Comparison of ENCODE assay signal across 8 cellular contexts in the genomic region with DNA sequence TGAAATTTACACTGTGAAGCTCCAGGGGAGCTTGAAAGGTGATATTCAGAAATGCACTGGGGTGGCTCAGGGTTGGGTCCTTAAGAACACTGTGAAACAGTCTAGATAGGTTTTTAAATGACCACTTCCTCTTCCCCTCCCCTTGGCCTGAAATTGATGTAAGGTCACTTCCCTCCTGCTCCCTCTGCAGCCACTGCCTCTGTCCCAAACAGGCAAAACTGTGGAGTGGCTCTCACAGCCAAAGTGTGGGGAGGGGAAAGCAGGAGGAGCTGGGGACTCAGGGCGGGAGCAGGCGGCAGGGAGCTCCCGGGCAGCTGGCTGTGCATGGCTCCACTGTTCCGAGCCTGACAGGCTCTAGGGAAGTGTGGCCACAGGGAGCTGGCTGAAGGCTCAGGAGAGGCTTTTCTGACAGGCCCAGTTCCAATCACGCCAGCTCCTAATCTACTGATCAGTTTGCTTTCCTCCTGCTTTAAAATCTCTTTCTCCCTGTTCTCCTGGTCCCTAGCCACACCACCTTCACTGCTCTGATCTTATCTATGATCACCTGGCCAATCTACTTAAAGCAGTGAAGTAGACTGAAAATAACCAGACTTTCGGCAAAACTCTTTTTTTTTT. TPM values are rescaled to one million over a fixed set of nuclear protein-coding genes. Genes with fewer than 3 reads are reported as not detected.
DNase-seq lines count a peak whose midpoint lies in the region; ATAC-seq, FAIRE-seq and TF ChIP-seq lines count a peak whose summit lies in the region.

No MANE protein-coding gene starts in this region.

- CTCF ChIA-PET in activated CD4-positive, alpha-beta memory T cell treated with anti-CD3 and anti-CD28 coated beads, Interleukin-2, amount 10 ng/mL, durations not matched to agents 7 days and 5 days (lab: Charles Lee) = interaction anchor here (0.6 to 11.2 kb wide), 25 partner anchors 9 to 1494 kb away, joined by 3 to 350 read pairs (median 6); partner anchors contain the start of genes NAV1 and PHLDA3

- DNase-seq in GM18507 (ENCODE audit: extremely low spot score, insufficient read length, low read depth) (no peak), MM.1S (peak; percentile 59), dermis blood vessel endothelial cell (peak; percentile 51), myocyte (ENCODE audit: low read depth) (peak; percentile 72), NCI-H2029 treated with DMSO at 0.1 percent for 48 hours (lab: John Stamatoyannopoulos, UW) (no peak)
- DNase-seq in activated CD4-positive, alpha-beta memory T cell treated with anti-CD3 and anti-CD28 coated beads, Interleukin-2, amount 10 ng/mL, durations not matched to agents 7 days and 5 days = no peak

- H3K9me3 Mint-ChIP-seq in activated T-helper 17 cell treated with anti-CD3 and anti-CD28 coated beads, Interleukin-2, amount 50 U/mL, for 72 hours = no peaks in the 10 kb centered on the region
- no peaks in the 10 kb centered on the region for H3K9me3 Mint-ChIP-seq in activated CD4-positive, alpha-beta memory T cell treated with anti-CD3 and anti-CD28 coated beads, Interleukin-2, amount 10 ng/mL, durations not matched to agents 7 days and 5 days

- H2AFZ ChIP-seq in MM.1S (ENCODE audit: low read length) = peak overlapping the region; percentile 40

- no peaks in the 10 kb centered on the region for H3K79me2 ChIP-seq in MM.1S (ENCODE audit: low read length)

- FAIRE-seq in GM18507 (lab: Jason Lieb, UNC) = peak; percentile 53

- no peak overlapping the region for H3K4me3 Mint-ChIP-seq in activated T-helper 17 cell treated with anti-CD3 and anti-CD28 coated beads, Interleukin-2, amount 50 U/mL, for 72 hours
- no peak overlapping the region for H3K4me3 Mint-ChIP-seq in activated CD4-positive, alpha-beta memory T cell treated with anti-CD3 and anti-CD28 coated beads, Interleukin-2, amount 10 ng/mL, durations not matched to agents 7 days and 5 days

- peak overlapping the region; percentile 45 for H3K4me3 ChIP-seq in MM.1S (ENCODE audit: low read length)

- no peaks in the 10 kb centered on the region for H3K9me3 ChIP-seq in MM.1S (replicated peaks; ENCODE audit: insufficient read depth, low read length)

- no peak for TF ChIP-seq CTCF in MM.1S (IDR thresholded peaks at IDR 0.05; ENCODE audit: low read length)

- H3F3A ChIP-seq in MM.1S (ENCODE audit: insufficient read depth, low read length) = peaks cover 30% of the 10 kb centered on the region

- peak overlapping the region; percentile 83 for H3K4me2 ChIP-seq in MM.1S (ENCODE audit: low read depth, low read length)

- H3K27me3 Mint-ChIP-seq in activated T-helper 17 cell treated with anti-CD3 and anti-CD28 coated beads, Interleukin-2, amount 50 U/mL, for 72 hours = no peaks in the 10 kb centered on the region
- no peaks in the 10 kb centered on the region for H3K27me3 Mint-ChIP-seq in activated CD4-positive, alpha-beta memory T cell treated with anti-CD3 and anti-CD28 coated beads, Interleukin-2, amount 10 ng/mL, durations not matched to agents 7 days and 5 days

- H3K27ac ChIP-seq in MM.1S (ENCODE audit: low read length) = peak overlapping the region; percentile 51; the same call in 1 of the 2 replicates

- peaks cover 26% of the 10 kb centered on the region for H3K4me1 ChIP-seq in MM.1S (ENCODE audit: low read length)

- POLR2A ChIA-PET in activated CD4-positive, alpha-beta memory T cell treated with anti-CD3 and anti-CD28 coated beads, Interleukin-2, amount 10 ng/mL, durations not matched to agents 7 days and 5 days (lab: Charles Lee) = interaction anchor here (2.0 to 5.9 kb wide), 3 partner anchors 31 to 63 kb away, joined by 10 to 48 read pairs (median 12); partner anchors contain the start of gene PHLDA3

- no peaks in the 10 kb centered on the region for H3K9me2 ChIP-seq in MM.1S (replicated peaks; ENCODE audit: insufficient read depth, low read length)

- peaks cover 4% of the 10 kb centered on the region for H3K4me1 Mint-ChIP-seq in activated T-helper 17 cell treated with anti-CD3 and anti-CD28 coated beads, Interleukin-2, amount 50 U/mL, for 72 hours
- peaks cover 42% of the 10 kb centered on the region for H3K4me1 Mint-ChIP-seq in activated CD4-positive, alpha-beta memory T cell treated with anti-CD3 and anti-CD28 coated beads, Interleukin-2, amount 10 ng/mL, durations not matched to agents 7 days and 5 days

- no peaks in the 10 kb centered on the region for H4K20me1 ChIP-seq in MM.1S (ENCODE audit: insufficient read depth, low read length)

- H3K27me3 ChIP-seq in MM.1S (replicated peaks; ENCODE audit: insufficient read depth, low read length) = no peaks in the 10 kb centered on the region

- ATAC-seq in activated T-helper 17 cell treated with anti-CD3 and anti-CD28 coated beads, Interleukin-2, amount 50 U/mL, for 72 hours (replicated peaks) = no peak
- ATAC-seq in HG03442 (IDR thresholded peaks at IDR 0.05; ENCODE audit: unreplicated experiment) = no peak

- H3K36me3 Mint-ChIP-seq in activated T-helper 17 cell treated with anti-CD3 and anti-CD28 coated beads, Interleukin-2, amount 50 U/mL, for 72 hours (ENCODE audit: low read depth) = no peaks in the 10 kb centered on the region
- H3K36me3 Mint-ChIP-seq in activated CD4-positive, alpha-beta memory T cell treated with anti-CD3 and anti-CD28 coated beads, Interleukin-2, amount 10 ng/mL, durations not matched to agents 7 days and 5 days (ENCODE audit: low read depth) = no peaks in the 10 kb centered on the region

- peak overlapping the region; percentile 32; the same call in 1 of the 2 replicates for H3K9ac ChIP-seq in MM.1S (ENCODE audit: low read length)

- H3K36me3 ChIP-seq in MM.1S (replicated peaks; ENCODE audit: insufficient read depth, low read length) = no peaks in the 10 kb centered on the region

- H3K27ac Mint-ChIP-seq in activated T-helper 17 cell treated with anti-CD3 and anti-CD28 coated beads, Interleukin-2, amount 50 U/mL, for 72 hours = no peak overlapping the region
- H3K27ac Mint-ChIP-seq in activated CD4-positive, alpha-beta memory T cell treated with anti-CD3 and anti-CD28 coated beads, Interleukin-2, amount 10 ng/mL, durations not matched to agents 7 days and 5 days = no peak overlapping the region

RNA-seq across cellular contexts. Expression of gene CSRP1, which starts 5.1 kb away (rescaled TPM):
- 256 and 443 TPM in 2 replicates for total RNA-seq in dermis blood vessel endothelial cell
- total RNA-seq in myocyte = 184 and 198 TPM in 2 replicates
- 472 TPM for polyA plus RNA-seq in myocyte (2012)
- 10 to 100 TPM; 25.0 to 51.1 TPM for total RNA-seq in activated T-helper 17 cell treated with anti-CD3 and anti-CD28 coated beads, Interleukin-2, amount 50 U/mL, for 72 hours
- total RNA-seq in activated CD4-positive, alpha-beta memory T cell treated with anti-CD3 and anti-CD28 coated beads, Interleukin-2, amount 10 ng/mL, durations not matched to agents 7 days and 5 days = 10 to 100 TPM; 77.1 to 77.8 TPM

RNA-seq across cellular contexts. Expression of gene NAV1, which starts 26.9 kb away (rescaled TPM):
- total RNA-seq in dermis blood vessel endothelial cell (16.5 and 27.0 TPM in 2 replicates), myocyte (30.5 and 43.3 TPM in 2 replicates)
- polyA plus RNA-seq in myocyte (2012) = 55.9 TPM
- total RNA-seq in activated T-helper 17 cell treated with anti-CD3 and anti-CD28 coated beads, Interleukin-2, amount 50 U/mL, for 72 hours = 1 to 10 TPM in 1 of 2 donors, under 1 TPM in 1; 0.28 to 1.3 TPM
- total RNA-seq in activated CD4-positive, alpha-beta memory T cell treated with anti-CD3 and anti-CD28 coated beads, Interleukin-2, amount 10 ng/mL, durations not matched to agents 7 days and 5 days = 1 to 10 TPM; 2.8 to 3.0 TPM

RNA-seq across cellular contexts. Expression of gene PHLDA3, which starts 43.0 kb away (rescaled TPM):
- total RNA-seq in dermis blood vessel endothelial cell (29.4 and 56.3 TPM in 2 replicates), myocyte (267 and 319 TPM in 2 replicates)
- 271 TPM for polyA plus RNA-seq in myocyte (2012)
- total RNA-seq in activated T-helper 17 cell treated with anti-CD3 and anti-CD28 coated beads, Interleukin-2, amount 50 U/mL, for 72 hours = 10 to 100 TPM in 1 of 2 donors, 1 to 10 TPM in 1; 9.4 to 21.0 TPM
- 10 to 100 TPM in 1 of 2 experiments, 1 to 10 TPM in 1; 9.0 to 11.4 TPM for total RNA-seq in activated CD4-positive, alpha-beta memory T cell treated with anti-CD3 and anti-CD28 coated beads, Interleukin-2, amount 10 ng/mL, durations not matched to agents 7 days and 5 days

Comparison
In these comparisons a context has a peak if more than half of its experiments do, and no peak if none do; other contexts are left out.
1. DNase-seq: peak in MM.1S (single experiment), dermis blood vessel endothelial cell (single experiment) and myocyte (single experiment); none in GM18507 (single experiment), NCI-H2029 treated with DMSO at 0.1 percent for 48 hours (single experiment) and activated CD4-positive, alpha-beta memory T cell treated with anti-CD3 and anti-CD28 coated beads, Interleukin-2, amount 10 ng/mL, durations not matched to agents 7 days and 5 days (single experiment).